8 cellular contexts compared by ENCODE assay signal in the genomic region with DNA sequence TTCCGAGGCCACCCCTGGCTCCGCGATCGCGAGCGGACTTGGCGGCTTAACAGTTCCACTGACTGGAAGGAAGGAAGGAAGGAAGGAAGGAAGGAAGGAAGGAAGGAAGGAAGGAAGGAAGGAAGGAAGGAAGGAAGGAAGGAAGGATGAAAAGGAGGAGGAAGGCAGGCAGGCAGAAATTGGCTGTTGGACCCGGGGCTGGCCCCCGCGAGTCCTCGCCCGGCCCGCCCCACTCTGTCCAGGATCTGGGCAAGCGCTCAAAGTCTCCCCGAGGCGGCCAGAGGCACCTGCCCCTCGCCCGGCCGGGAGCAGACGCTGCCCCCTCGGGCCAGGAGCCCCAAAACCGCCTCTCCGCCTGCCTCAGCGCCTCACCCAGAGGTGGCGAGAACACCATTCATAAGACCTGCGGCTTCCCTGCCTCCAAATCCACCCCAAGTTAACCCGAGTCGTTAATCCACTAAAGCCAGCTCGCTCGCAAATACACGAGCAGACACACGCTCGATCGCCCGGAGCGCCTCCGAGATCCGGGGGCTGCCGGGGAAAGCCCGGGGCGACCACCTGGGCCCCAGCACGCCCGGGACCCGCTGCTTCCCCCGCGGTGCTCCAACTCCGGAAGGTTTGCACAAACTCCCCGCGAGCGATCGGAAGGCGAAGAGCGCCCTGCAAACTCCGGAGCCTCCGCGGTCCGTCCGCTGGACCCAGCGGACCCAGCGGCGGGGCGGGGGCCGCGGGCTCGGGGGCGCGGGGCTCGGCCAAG. TPM values are rescaled to one million over a fixed set of nuclear protein-coding genes. Genes with fewer than 3 reads are reported as not detected.
DNase-seq lines count a peak whose midpoint lies in the region; ATAC-seq and TF ChIP-seq lines count a peak whose summit lies in the region.

No MANE protein-coding gene starts in this region.

- ATAC-seq in GM21528 (IDR thresholded peaks at IDR 0.05; ENCODE audit: low FRiP score, unreplicated experiment): peak; percentile 15

- intact Hi-C loops in ascending aorta (cut with DNase I): loop anchor here (5.0 kb wide), 1 partner anchor 146 kb away; no protein-coding TSS in a partner anchor

- DNase-seq in CD8-positive, alpha-beta memory T cell: peak; percentile 10 to 54 (median 15)
- no peak for DNase-seq in ascending aorta (ENCODE audit: low spot score in 2 of 2)
- DNase-seq in iPS DF 6.9 (ENCODE audit: low read depth, low spot score): no peak
- peak; percentile 84 for DNase-seq in retina
- no peak for DNase-seq in epidermal melanocyte (ENCODE audit: insufficient read length, low spot score)
- DNase-seq in dedifferentiated amniotic fluid mesenchymal stem cell (ENCODE audit: extremely low spot score): no peak

- H3K79me2 ChIP-seq in OCI-LY1 (ENCODE audit: insufficient read depth, low read length): no peaks in the 10 kb centered on the region

- peak overlapping the region; percentile 91 to 98 (median 94) for H3K4me3 Mint-ChIP-seq in CD8-positive, alpha-beta memory T cell

- H3K27ac ChIP-seq in CD8-positive, alpha-beta memory T cell (ENCODE audit: low read depth, low read length): peak overlapping the region; percentile 16
- no peak overlapping the region for H3K27ac ChIP-seq in OCI-LY1 (ENCODE audit: low read depth, low read length, poor library complexity, severe bottlenecking)
- peak overlapping the region in 1 of 2 donors; percentile 37 for H3K27ac ChIP-seq in ascending aorta
- H3K27ac ChIP-seq in iPS DF 6.9 (ENCODE audit: low read length): no peak overlapping the region

- H3K4me2 ChIP-seq in OCI-LY1 (ENCODE audit: low read length): peak overlapping the region; percentile 84

- peaks cover 26% of the 10 kb centered on the region for H3K4me1 ChIP-seq in CD8-positive, alpha-beta memory T cell (ENCODE audit: insufficient read depth, low read length)
- H3K4me1 ChIP-seq in OCI-LY1 (ENCODE audit: insufficient read depth, low read length, severe bottlenecking): peaks cover 26% of the 10 kb centered on the region
- peaks cover 6% of the 10 kb centered on the region in 2 donors for H3K4me1 ChIP-seq in ascending aorta
- peaks cover 9% of the 10 kb centered on the region for H3K4me1 ChIP-seq in iPS DF 6.9 (ENCODE audit: control insufficient read depth, insufficient read depth, low read length)

- no peaks in the 10 kb centered on the region for H3K36me3 ChIP-seq in CD8-positive, alpha-beta memory T cell (ENCODE audit: insufficient read depth, low read length)
- H3K36me3 ChIP-seq in OCI-LY1 (ENCODE audit: insufficient read depth, low read length) (no peaks in the 10 kb centered on the region), ascending aorta (no peaks in the 10 kb centered on the region), iPS DF 6.9 (ENCODE audit: control insufficient read depth, insufficient read depth, low read length) (no peaks in the 10 kb centered on the region)

- TF ChIP-seq CTCF in OCI-LY1 (IDR thresholded peaks at IDR 0.05; ENCODE audit: low read length): no peak
- TF ChIP-seq CTCF in ascending aorta (IDR thresholded peaks at IDR 0.05): no peak

- peak overlapping the region; percentile 55; the same call in 1 of the 2 replicates for H3K9ac ChIP-seq in OCI-LY1 (ENCODE audit: low read length)

- H3K27me3 Mint-ChIP-seq in CD8-positive, alpha-beta memory T cell: peaks cover 35 to 64% of the 10 kb centered on the region in 2 donors

- peak overlapping the region; percentile 85 for H3K4me3 ChIP-seq in CD8-positive, alpha-beta memory T cell (ENCODE audit: low read length)
- H3K4me3 ChIP-seq in OCI-LY1 (ENCODE audit: low read depth, low read length, poor library complexity, severe bottlenecking) (peak overlapping the region; percentile 82), ascending aorta (peak overlapping the region; percentile 78 to 92), iPS DF 6.9 (ENCODE audit: low read length) (peak overlapping the region; percentile 61; the same call in 1 of the 2 replicates)

- peak overlapping the region in 6 of 8 donors; percentile 35 to 93 (median 71) for H3K27ac Mint-ChIP-seq in CD8-positive, alpha-beta memory T cell

- WGBS in iPS DF 6.9 (ENCODE audit: insufficient coverage, insufficient read length): no CpG with 5 or more reads among the region's 68 CpGs

- H3K9me2 ChIP-seq in OCI-LY1 (ENCODE audit: low read depth, low read length): no peaks in the 10 kb centered on the region

- H3K36me3 Mint-ChIP-seq in CD8-positive, alpha-beta memory T cell: peaks cover 0 to 7% (median 0%) of the 10 kb centered on the region in 3 donors

- CTCF ChIA-PET in CD8-positive, alpha-beta memory T cell (lab: Charles Lee): interaction anchor here (0.9 to 2.8 kb wide), 3 partner anchors 10 to 388 kb away, joined by 3 to 11 read pairs (median 6); no protein-coding TSS in a partner anchor

- POLR2A ChIA-PET in CD8-positive, alpha-beta memory T cell (lab: Charles Lee): interaction anchor here (1.5 kb wide), 1 partner anchor 374 kb away, joined by 6 read pairs; no protein-coding TSS in a partner anchor

- H3K4me1 Mint-ChIP-seq in CD8-positive, alpha-beta memory T cell: peaks cover 28 to 31% (median 29%) of the 10 kb centered on the region in 3 donors

- no peaks in the 10 kb centered on the region for H3F3A ChIP-seq in OCI-LY1 (ENCODE audit: insufficient read depth, low read length)

- H3K9me3 ChIP-seq in CD8-positive, alpha-beta memory T cell (ENCODE audit: low read length): no peaks in the 10 kb centered on the region
- H3K9me3 ChIP-seq in OCI-LY1 (ENCODE audit: low read length) (no peaks in the 10 kb centered on the region), ascending aorta (no peaks in the 10 kb centered on the region), iPS DF 6.9 (ENCODE audit: control insufficient read depth, insufficient read depth, low read length) (no peaks in the 10 kb centered on the region)

- H2AFZ ChIP-seq in OCI-LY1 (ENCODE audit: low read length): no peak overlapping the region; the same call in 1 of the 2 replicates

- H3K27me3 ChIP-seq in CD8-positive, alpha-beta memory T cell (ENCODE audit: insufficient read depth, low read length, poor library complexity, severe bottlenecking): peaks cover 34% of the 10 kb centered on the region
- peaks cover 17% of the 10 kb centered on the region; the same call in 1 of the 2 replicates for H3K27me3 ChIP-seq in OCI-LY1 (ENCODE audit: insufficient read depth, low read length)
- H3K27me3 ChIP-seq in ascending aorta: peaks cover 3% of the 10 kb centered on the region
- peaks cover 35% of the 10 kb centered on the region for H3K27me3 ChIP-seq in iPS DF 6.9 (ENCODE audit: control insufficient read depth, insufficient read depth, low read length)

- H3K9me3 Mint-ChIP-seq in CD8-positive, alpha-beta memory T cell: no peaks in the 10 kb centered on the region

- H4K20me1 ChIP-seq in OCI-LY1 (ENCODE audit: insufficient read depth, low read length): no peaks in the 10 kb centered on the region

RNA-seq across cellular contexts. Expression of a gene that starts 0.8 kb away (rescaled TPM):
- under 1 TPM; 0.50 to 0.62 TPM for total RNA-seq in CD8-positive, alpha-beta memory T cell
- 1.3 TPM for polyA plus RNA-seq in CD8-positive, alpha-beta memory T cell
- total RNA-seq in ascending aorta: 0.11 TPM

RNA-seq across cellular contexts. Expression of a gene that starts 33.2 kb away (rescaled TPM):
- total RNA-seq in CD8-positive, alpha-beta memory T cell: 10 to 100 TPM; 22.5 to 26.8 TPM
- 7.3 TPM for polyA plus RNA-seq in CD8-positive, alpha-beta memory T cell
- total RNA-seq in ascending aorta: 0.64 TPM

Comparison
In these comparisons a context has a peak if more than half of its experiments do, and no peak if none do; other contexts are left out.
1. DNase-seq: peak in CD8-positive, alpha-beta memory T cell (5 of 5) and retina (single experiment); none in ascending aorta (0 of 2), iPS DF 6.9 (single experiment), epidermal melanocyte (single experiment) and dedifferentiated amniotic fluid mesenchymal stem cell (single experiment).
2. RNA of a gene that starts 33.2 kb away (total RNA-seq): 22.5 to 26.8 TPM in CD8-positive, alpha-beta memory T cell; 0.64 TPM in ascending aorta (single experiment); every median in the first group is over 10 times any median in the second.
3. Peak in every context shown above with its lines, with median percentiles within 50 percentile points of each other: H3K4me3 ChIP-seq.